30 cellular contexts compared by ENCODE assay signal in the genomic region with DNA sequence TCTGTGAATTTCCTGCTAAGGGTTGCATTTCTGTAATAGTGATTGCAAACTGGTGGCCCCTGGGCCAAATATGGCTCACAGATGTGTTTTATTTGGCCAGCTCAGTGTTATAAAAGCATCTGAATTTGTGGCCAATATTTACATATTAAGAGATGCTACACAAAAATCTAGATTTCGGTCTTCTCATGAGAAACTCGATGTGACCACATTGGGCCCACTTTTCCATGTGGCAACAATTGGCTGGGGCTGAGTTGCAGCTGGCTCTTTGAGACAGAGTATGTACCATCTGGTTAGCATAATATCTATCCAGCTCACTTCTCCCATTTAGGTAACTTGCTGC.
DNase-seq lines count a peak whose midpoint lies in the region; ATAC-seq and FAIRE-seq lines count a peak whose summit lies in the region.
"Had no signal": no experiment of that assay in that cellular context is flagged by ENCODE, and none has a peak within 500 bp of the region (broad histone marks: within the 10 kb centered on the region; RNA-seq: fewer than 3 reads in every experiment).

No MANE protein-coding gene starts in this region.

- intact Hi-C loops in Right ventricle myocardium superior (cut with DNase I) (no loop called here), cardiac septum (cut with DNase I) (no loop called here), left cardiac atrium (cut with DNase I) (no loop called here)

- no peak for FAIRE-seq in frontal cortex (lab: Jason Lieb, UNC)
- FAIRE-seq: A549, colon had no signal

- H3K4me1 ChIP-seq in adipocyte (ENCODE audit: control insufficient read depth, insufficient read depth, low read length): peaks cover 40% of the 10 kb centered on the region
- H3K4me1 ChIP-seq: A549, adrenal gland had no signal

- ATAC-seq in Right ventricle myocardium superior (ENCODE audit: poor library complexity) (peak; percentile 79), left cardiac atrium (peak; percentile 53 to 59), HG02973 (IDR thresholded peaks at IDR 0.05; ENCODE audit: unreplicated experiment) (no peak)
- ATAC-seq: A549; activated CD4-positive, alpha-beta T cell treated with anti-CD3 and anti-CD28 coated beads for 36 hours; esophagus mucosa; left colon; naive thymus-derived CD8-positive, alpha-beta T cell; PC-3 had no signal

- H3K9ac ChIP-seq in adipocyte (ENCODE audit: low read length): no peak overlapping the region
- H3K9ac ChIP-seq: BLaER1 treated with 17β-estradiol and CSF1 and Interleukin-3, amounts not matched to agents 10 nM and 100 nM had no signal

- no peaks in the 10 kb centered on the region for H3K9me3 ChIP-seq in adipocyte (ENCODE audit: control insufficient read depth, low read length)
- H3K9me3 ChIP-seq: A549; adrenal gland; BLaER1 treated with 17β-estradiol and CSF1 and Interleukin-3, amounts not matched to agents 10 nM and 100 nM; suprapubic skin had no signal

- no peaks in the 10 kb centered on the region for H3K36me3 ChIP-seq in adipocyte (ENCODE audit: control insufficient read depth, insufficient read depth, low read length, severe bottlenecking)
- H3K36me3 ChIP-seq: adrenal gland; BLaER1 treated with 17β-estradiol and CSF1 and Interleukin-3, amounts not matched to agents 10 nM and 100 nM; suprapubic skin had no signal

- H3K27me3 ChIP-seq in adipocyte (replicated peaks; ENCODE audit: control insufficient read depth, insufficient read depth, low read length): no peaks in the 10 kb centered on the region
- H3K27me3 ChIP-seq: adrenal gland; BLaER1 treated with 17β-estradiol and CSF1 and Interleukin-3, amounts not matched to agents 10 nM and 100 nM; suprapubic skin had no signal

- H3K4me3 ChIP-seq in adipocyte (ENCODE audit: low read length): peak overlapping the region; percentile 15
- H3K4me3 ChIP-seq: A549; adrenal gland; BLaER1 treated with 17β-estradiol and CSF1 and Interleukin-3, amounts not matched to agents 10 nM and 100 nM; suprapubic skin had no signal

- DNase-seq in Right ventricle myocardium superior: no peak
- no peak for DNase-seq in cardiac septum (ENCODE audit: low spot score)
- DNase-seq in adipocyte (ENCODE audit: low read depth): peak; percentile 9
- DNase-seq in left cardiac atrium: no peak
- no peak for DNase-seq in ecto neural progenitor cell (ENCODE audit: low spot score)
- DNase-seq in frontal cortex (ENCODE audit: low spot score in 2 of 2): no peak
- DNase-seq in SKM-1 (lab: John Stamatoyannopoulos, UW; ENCODE audit: unreplicated experiment): no peak
- DNase-seq: activated CD4-positive, alpha-beta T cell treated with anti-CD3 and anti-CD28 coated beads for 36 hours; activated CD8-positive, alpha-beta memory T cell treated with anti-CD3 and anti-CD28 coated beads for 24 hours; activated naive CD4-positive, alpha-beta T cell; activated T-cell treated with anti-CD3 and anti-CD28 coated beads, Interleukin-2, amount 50 U/mL, for 1 hour; adrenal gland; COR-L47; DND-41; effector memory CD4-positive, alpha-beta T cell; head of caudate nucleus; left colon; naive thymus-derived CD8-positive, alpha-beta T cell; NCI-H1048; NCI-H2029; NCI-H345; NCI-H82; PC-3; T-helper 2 cell had no signal
